18 cellular contexts compared by ENCODE assay signal in the genomic region with DNA sequence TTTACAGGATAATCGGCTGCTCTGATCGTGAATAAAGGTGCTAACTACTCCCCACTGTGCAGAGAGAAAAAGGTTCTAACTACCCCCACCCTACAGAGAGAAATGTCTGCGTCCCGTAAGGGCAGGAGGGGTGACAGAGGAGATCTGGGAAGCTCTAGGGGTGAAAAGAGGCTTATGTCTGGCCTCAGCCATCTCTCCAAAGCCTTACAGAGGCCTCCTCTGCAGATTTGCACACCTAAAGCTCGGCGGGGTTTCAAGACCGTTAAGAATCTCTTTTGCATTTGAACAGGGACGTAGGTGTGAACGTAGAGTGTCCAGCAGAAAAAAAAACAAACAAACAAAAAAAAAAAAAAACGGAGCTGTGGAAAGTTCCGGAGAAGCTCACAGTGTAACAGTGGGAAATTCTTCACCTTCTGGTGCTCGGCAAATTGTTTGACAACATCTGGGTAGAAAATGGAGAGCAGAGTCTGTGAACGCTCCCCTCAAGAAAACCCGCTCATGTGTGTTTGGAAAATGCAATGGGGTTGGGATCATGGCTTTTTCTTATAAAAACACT.
"Had no signal": no experiment of that assay in that cellular context is flagged by ENCODE, and none has a peak within 500 bp of the region (broad histone marks: within the 10 kb centered on the region; RNA-seq: fewer than 3 reads in every experiment).

No MANE protein-coding gene starts in this region.

- H3K4me3 ChIP-seq: body of pancreas had no signal

- H3K4me1 Mint-ChIP-seq: nephron had no signal

- H3K36me3 Mint-ChIP-seq: activated naive CD8-positive, alpha-beta T cell treated with anti-CD3 and anti-CD28 coated beads for 36 hours had no signal

- H3K27me3 ChIP-seq: body of pancreas had no signal

- H3K9me3 Mint-ChIP-seq: activated naive CD8-positive, alpha-beta T cell treated with anti-CD3 and anti-CD28 coated beads for 36 hours; nephron had no signal

- H3K4me1 ChIP-seq: body of pancreas had no signal

- ATAC-seq: body of pancreas had no signal

- DNase-seq: activated CD4-positive, alpha-beta T cell treated with anti-CD3 and anti-CD28 coated beads for 1 hour; activated CD4-positive, alpha-beta T cell treated with anti-CD3 and anti-CD28 coated beads, Interleukin-2, amount 50 U/mL, for 48 hours; activated naive CD4-positive, alpha-beta T cell; activated naive CD8-positive, alpha-beta T cell treated with anti-CD3 and anti-CD28 coated beads for 36 hours; amniotic stem cell; body of pancreas; caudate nucleus; foreskin fibroblast; midbrain; stimulated activated CD4-positive, alpha-beta T cell treated with anti-CD3 and anti-CD28 coated beads, Interleukin-12 subunit alpha, Interleukin-12 subunit beta, amount 100 ng/mL, for 4 hours; stimulated activated CD4-positive, alpha-beta T cell treated with anti-CD3 and anti-CD28 coated beads, Interleukin-1b, Interleukin-23, amount 100 ng/mL, for 48 hours; stimulated activated CD8-positive, alpha-beta memory T cell treated with anti-CD3 and anti-CD28 coated beads, Interleukin-4, amount 100 ng/mL, for 48 hours; stimulated activated naive CD4-positive, alpha-beta T cell; T-helper 2 cell had no signal

- H3K4me3 Mint-ChIP-seq: activated naive CD8-positive, alpha-beta T cell treated with anti-CD3 and anti-CD28 coated beads for 36 hours; nephron had no signal

- H3K9me3 ChIP-seq: body of pancreas had no signal

- H3K27ac ChIP-seq: body of pancreas, epithelial cell of prostate, VCaP had no signal

- H3K27ac Mint-ChIP-seq: activated naive CD8-positive, alpha-beta T cell treated with anti-CD3 and anti-CD28 coated beads for 36 hours; nephron; progenitor cell of endocrine pancreas had no signal
